15 cellular contexts compared by ENCODE assay signal in genomic region chr6:43639984-43640800, GRCh38. TPM values are rescaled to one million over a fixed set of nuclear protein-coding genes. Genes with fewer than 3 reads are reported as not detected.
DNase-seq lines count a peak whose midpoint lies in the region; ATAC-seq lines count a peak whose summit lies in the region.
"Had no signal": no experiment of that assay in that cellular context is flagged by ENCODE, and none has a peak within 500 bp of the region (broad histone marks: within the 10 kb centered on the region; RNA-seq: fewer than 3 reads in every experiment).

No MANE protein-coding gene starts in this region.

- H3K4me3 Mint-ChIP-seq in activated CD4-positive, alpha-beta T cell treated with anti-CD3 and anti-CD28 coated beads, Interleukin-2, amount 10 ng/mL, durations not matched to agents 7 days and 5 days, result no peak overlapping the region
- H3K4me3 Mint-ChIP-seq in activated CD4-positive, alpha-beta memory T cell treated with anti-CD3 and anti-CD28 coated beads, Interleukin-2, amount 10 ng/mL, durations not matched to agents 7 days and 5 days, result no peak overlapping the region
- H3K4me3 Mint-ChIP-seq in stimulated activated naive CD8-positive, alpha-beta T cell treated with anti-CD3 and anti-CD28 coated beads, Interleukin-15, amount 100 ng/mL, for 72 hours, result no peak overlapping the region

- no peak for DNase-seq in activated CD4-positive, alpha-beta T cell treated with anti-CD3 and anti-CD28 coated beads, Interleukin-2, amount 10 ng/mL, durations not matched to agents 7 days and 5 days
- no peak for DNase-seq in activated CD4-positive, alpha-beta T cell treated with anti-CD3 and anti-CD28 coated beads, Interleukin-2, amount 50 U/mL, for 4 hours
- DNase-seq in OCI-M2 (lab: John Stamatoyannopoulos, UW; ENCODE audit: unreplicated experiment), result peak; percentile 66
- DNase-seq in dermis blood vessel endothelial cell, result peak; percentile 52
- DNase-seq in pons (ENCODE audit: low spot score), result peak; percentile 41
- DNase-seq in activated CD4-positive, alpha-beta memory T cell treated with anti-CD3 and anti-CD28 coated beads, Interleukin-2, amount 10 ng/mL, durations not matched to agents 7 days and 5 days, result no peak
- DNase-seq in stimulated activated naive CD8-positive, alpha-beta T cell treated with anti-CD3 and anti-CD28 coated beads, Interleukin-15, amount 100 ng/mL, for 72 hours, result no peak
- DNase-seq: activated CD8-positive, alpha-beta memory T cell treated with anti-CD3 and anti-CD28 coated beads, Interleukin-2, amount 50 U/mL, for 48 hours; Calu3; NCI-H2029 treated with DMSO at 0.1 percent for 48 hours; SIG-M5; stomach had no signal

- POLR2A ChIA-PET in activated CD4-positive, alpha-beta T cell treated with anti-CD3 and anti-CD28 coated beads, Interleukin-2, amount 10 ng/mL, durations not matched to agents 7 days and 5 days (lab: Charles Lee), result no interaction called here
- POLR2A ChIA-PET in activated CD4-positive, alpha-beta memory T cell treated with anti-CD3 and anti-CD28 coated beads, Interleukin-2, amount 10 ng/mL, durations not matched to agents 7 days and 5 days (lab: Charles Lee), result interaction anchor here (2.6 kb wide), 1 partner anchor 10 kb away, joined by 10 read pairs; the partner anchor contains the start of gene GTPBP2

- no peaks in the 10 kb centered on the region for H3K9me3 Mint-ChIP-seq in activated CD4-positive, alpha-beta T cell treated with anti-CD3 and anti-CD28 coated beads, Interleukin-2, amount 10 ng/mL, durations not matched to agents 7 days and 5 days
- no peaks in the 10 kb centered on the region for H3K9me3 Mint-ChIP-seq in activated CD4-positive, alpha-beta memory T cell treated with anti-CD3 and anti-CD28 coated beads, Interleukin-2, amount 10 ng/mL, durations not matched to agents 7 days and 5 days
- H3K9me3 Mint-ChIP-seq in stimulated activated naive CD8-positive, alpha-beta T cell treated with anti-CD3 and anti-CD28 coated beads, Interleukin-15, amount 100 ng/mL, for 72 hours, result no peaks in the 10 kb centered on the region

- H3K36me3 Mint-ChIP-seq in activated CD4-positive, alpha-beta T cell treated with anti-CD3 and anti-CD28 coated beads, Interleukin-2, amount 10 ng/mL, durations not matched to agents 7 days and 5 days (ENCODE audit: low read depth), result peaks cover 52% of the 10 kb centered on the region
- H3K36me3 Mint-ChIP-seq in activated CD4-positive, alpha-beta memory T cell treated with anti-CD3 and anti-CD28 coated beads, Interleukin-2, amount 10 ng/mL, durations not matched to agents 7 days and 5 days (ENCODE audit: low read depth), result peaks cover 64% of the 10 kb centered on the region

- ATAC-seq in GM19467 (IDR thresholded peaks at IDR 0.05; ENCODE audit: unreplicated experiment), result no peak
- no peak for ATAC-seq in stimulated activated naive CD8-positive, alpha-beta T cell treated with anti-CD3 and anti-CD28 coated beads, Interleukin-15, amount 100 ng/mL, for 72 hours
- ATAC-seq: A549 had no signal

- H3K27ac Mint-ChIP-seq in activated CD4-positive, alpha-beta T cell treated with anti-CD3 and anti-CD28 coated beads, Interleukin-2, amount 10 ng/mL, durations not matched to agents 7 days and 5 days, result peak overlapping the region; percentile 5
- H3K27ac Mint-ChIP-seq in activated CD4-positive, alpha-beta memory T cell treated with anti-CD3 and anti-CD28 coated beads, Interleukin-2, amount 10 ng/mL, durations not matched to agents 7 days and 5 days, result no peak overlapping the region
- H3K27ac Mint-ChIP-seq in stimulated activated naive CD8-positive, alpha-beta T cell treated with anti-CD3 and anti-CD28 coated beads, Interleukin-15, amount 100 ng/mL, for 72 hours, result no peak overlapping the region

- CTCF ChIA-PET in activated CD4-positive, alpha-beta T cell treated with anti-CD3 and anti-CD28 coated beads, Interleukin-2, amount 10 ng/mL, durations not matched to agents 7 days and 5 days (lab: Charles Lee), result interaction anchor here (0.7 to 1.9 kb wide), 3 partner anchors 11 to 440 kb away, joined by 3 to 7 read pairs (median 3); partner anchors contain the start of gene GTPBP2
- CTCF ChIA-PET in activated CD4-positive, alpha-beta memory T cell treated with anti-CD3 and anti-CD28 coated beads, Interleukin-2, amount 10 ng/mL, durations not matched to agents 7 days and 5 days (lab: Charles Lee), result no interaction called here

- H3K27me3 Mint-ChIP-seq in activated CD4-positive, alpha-beta T cell treated with anti-CD3 and anti-CD28 coated beads, Interleukin-2, amount 10 ng/mL, durations not matched to agents 7 days and 5 days, result no peaks in the 10 kb centered on the region
- H3K27me3 Mint-ChIP-seq in activated CD4-positive, alpha-beta memory T cell treated with anti-CD3 and anti-CD28 coated beads, Interleukin-2, amount 10 ng/mL, durations not matched to agents 7 days and 5 days, result no peaks in the 10 kb centered on the region
- no peaks in the 10 kb centered on the region for H3K27me3 Mint-ChIP-seq in stimulated activated naive CD8-positive, alpha-beta T cell treated with anti-CD3 and anti-CD28 coated beads, Interleukin-15, amount 100 ng/mL, for 72 hours

- H3K4me1 Mint-ChIP-seq in activated CD4-positive, alpha-beta T cell treated with anti-CD3 and anti-CD28 coated beads, Interleukin-2, amount 10 ng/mL, durations not matched to agents 7 days and 5 days, result peaks cover 51% of the 10 kb centered on the region
- peaks cover 49% of the 10 kb centered on the region for H3K4me1 Mint-ChIP-seq in activated CD4-positive, alpha-beta memory T cell treated with anti-CD3 and anti-CD28 coated beads, Interleukin-2, amount 10 ng/mL, durations not matched to agents 7 days and 5 days
- peaks cover 62% of the 10 kb centered on the region for H3K4me1 Mint-ChIP-seq in stimulated activated naive CD8-positive, alpha-beta T cell treated with anti-CD3 and anti-CD28 coated beads, Interleukin-15, amount 100 ng/mL, for 72 hours

RNA-seq across cellular contexts. Expression of gene MAD2L1BP, which starts 4.6 kb away (rescaled TPM):
- 10 to 100 TPM; 41.8 to 44.3 TPM for total RNA-seq in activated CD4-positive, alpha-beta T cell treated with anti-CD3 and anti-CD28 coated beads, Interleukin-2, amount 10 ng/mL, durations not matched to agents 7 days and 5 days
- 38.5 and 51.9 TPM in 2 replicates for total RNA-seq in dermis blood vessel endothelial cell
- 10 to 100 TPM; 40.4 to 41.8 TPM for total RNA-seq in activated CD4-positive, alpha-beta memory T cell treated with anti-CD3 and anti-CD28 coated beads, Interleukin-2, amount 10 ng/mL, durations not matched to agents 7 days and 5 days

RNA-seq across cellular contexts. Expression of gene RSPH9, which starts 4.6 kb away (rescaled TPM):
- total RNA-seq in activated CD4-positive, alpha-beta T cell treated with anti-CD3 and anti-CD28 coated beads, Interleukin-2, amount 10 ng/mL, durations not matched to agents 7 days and 5 days, result not detected
- total RNA-seq in dermis blood vessel endothelial cell, result 0.23 and 0.34 TPM in 2 replicates
- total RNA-seq in activated CD4-positive, alpha-beta memory T cell treated with anti-CD3 and anti-CD28 coated beads, Interleukin-2, amount 10 ng/mL, durations not matched to agents 7 days and 5 days, result not detected
- total RNA-seq: LHCN-M2 had no signal

RNA-seq across cellular contexts. Expression of gene GTPBP2, which starts 11.1 kb away (rescaled TPM):
- 10 to 100 TPM; 91.9 to 98.3 TPM for total RNA-seq in activated CD4-positive, alpha-beta T cell treated with anti-CD3 and anti-CD28 coated beads, Interleukin-2, amount 10 ng/mL, durations not matched to agents 7 days and 5 days
- 43.6 and 49.4 TPM in 2 replicates for total RNA-seq in dermis blood vessel endothelial cell
- 100 to 1,000 TPM; 107 to 112 TPM for total RNA-seq in activated CD4-positive, alpha-beta memory T cell treated with anti-CD3 and anti-CD28 coated beads, Interleukin-2, amount 10 ng/mL, durations not matched to agents 7 days and 5 days

RNA-seq across cellular contexts. Expression of gene MRPS18A, which starts 47.4 kb away (rescaled TPM):
- total RNA-seq in activated CD4-positive, alpha-beta T cell treated with anti-CD3 and anti-CD28 coated beads, Interleukin-2, amount 10 ng/mL, durations not matched to agents 7 days and 5 days, result 10 to 100 TPM; 37.3 to 46.4 TPM
- total RNA-seq in dermis blood vessel endothelial cell, result 44.2 and 57.1 TPM in 2 replicates
- total RNA-seq in activated CD4-positive, alpha-beta memory T cell treated with anti-CD3 and anti-CD28 coated beads, Interleukin-2, amount 10 ng/mL, durations not matched to agents 7 days and 5 days, result 10 to 100 TPM; 38.5 to 40.5 TPM

Comparison
In these comparisons a context has a peak if more than half of its experiments do, and no peak if none do; other contexts are left out.
1. DNase-seq: peak in OCI-M2 (single experiment), dermis blood vessel endothelial cell (single experiment) and pons (single experiment); none in activated CD4-positive, alpha-beta T cell treated with anti-CD3 and anti-CD28 coated beads, Interleukin-2, amount 10 ng/mL, durations not matched to agents 7 days and 5 days (single experiment), activated CD4-positive, alpha-beta T cell treated with anti-CD3 and anti-CD28 coated beads, Interleukin-2, amount 50 U/mL, for 4 hours (0 of 2), activated CD4-positive, alpha-beta memory T cell treated with anti-CD3 and anti-CD28 coated beads, Interleukin-2, amount 10 ng/mL, durations not matched to agents 7 days and 5 days (single experiment) and stimulated activated naive CD8-positive, alpha-beta T cell treated with anti-CD3 and anti-CD28 coated beads, Interleukin-15, amount 100 ng/mL, for 72 hours (0 of 2).